ENCODE assay signal across 1 cellular context in the genomic region with DNA sequence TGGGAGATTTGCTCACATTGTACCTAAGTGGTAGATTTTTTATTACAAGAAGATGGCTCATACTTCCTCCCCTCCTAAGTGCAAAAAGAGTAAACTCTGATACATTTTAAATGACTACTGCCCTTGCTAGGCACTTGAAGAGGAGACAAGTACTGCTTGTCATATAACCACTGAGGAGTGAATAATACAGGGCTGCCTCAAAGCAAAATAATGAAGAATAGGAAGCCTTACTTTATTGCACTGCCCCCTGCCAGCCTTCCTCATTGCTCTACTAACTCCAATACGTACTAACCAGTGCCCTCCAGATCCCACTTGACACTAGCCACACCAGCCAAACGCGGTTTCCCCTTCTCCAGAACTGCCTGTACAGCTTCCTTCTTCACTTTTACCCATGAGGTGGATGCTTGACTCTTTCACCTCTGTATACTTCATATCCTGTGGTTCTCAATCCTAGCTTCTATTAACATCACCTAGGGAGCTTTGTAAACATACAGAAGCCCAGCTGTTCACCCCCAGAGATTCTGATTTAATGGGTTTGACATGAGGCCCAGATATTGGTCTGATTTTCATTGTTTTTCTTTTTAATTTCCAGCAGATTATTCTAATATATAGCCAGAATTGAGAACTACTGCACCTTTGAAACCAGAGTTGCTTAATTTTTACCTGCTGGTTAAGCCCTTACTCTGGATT.
TF ChIP-seq lines count a peak whose summit lies in the region.

No MANE protein-coding gene starts in this region.

TF ChIP-seq in IMR-90, 13 proteins besides CTCF, POLR2A, EP300 and RAD21:
- TF ChIP-seq, protein P1, sequence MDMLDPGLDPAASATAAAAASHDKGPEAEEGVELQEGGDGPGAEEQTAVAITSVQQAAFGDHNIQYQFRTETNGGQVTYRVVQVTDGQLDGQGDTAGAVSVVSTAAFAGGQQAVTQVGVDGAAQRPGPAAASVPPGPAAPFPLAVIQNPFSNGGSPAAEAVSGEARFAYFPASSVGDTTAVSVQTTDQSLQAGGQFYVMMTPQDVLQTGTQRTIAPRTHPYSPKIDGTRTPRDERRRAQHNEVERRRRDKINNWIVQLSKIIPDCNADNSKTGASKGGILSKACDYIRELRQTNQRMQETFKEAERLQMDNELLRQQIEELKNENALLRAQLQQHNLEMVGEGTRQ (IDR thresholded peaks at IDR 0.05; ENCODE audit: low read depth, low read length) = no peak
- TF ChIP-seq RFX5 (IDR thresholded peaks at IDR 0.05; ENCODE audit: low read depth, low read length) = no peak
- no peak for TF ChIP-seq NFE2L2 (IDR thresholded peaks at IDR 0.05; ENCODE audit: low read depth, low read length)
